24 cellular contexts compared by ENCODE assay signal in the genomic region with DNA sequence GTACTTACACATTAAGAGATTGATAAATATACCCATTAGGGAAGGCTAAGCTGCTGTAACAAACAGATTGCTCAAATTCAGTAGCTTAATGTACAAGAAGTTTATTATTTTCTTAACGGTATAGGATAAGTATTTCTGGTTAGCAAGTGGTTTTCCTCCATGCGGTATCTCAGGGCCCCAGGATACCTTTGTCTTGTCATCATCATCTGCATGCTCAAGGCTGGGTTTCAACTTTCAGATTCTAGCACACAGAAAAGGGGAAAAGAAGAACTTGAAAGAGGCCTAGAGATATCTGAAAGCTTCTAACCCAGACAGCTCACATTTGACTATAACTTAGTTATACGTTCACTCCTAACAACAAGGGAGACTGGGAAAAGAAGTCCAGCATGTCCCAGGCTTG.
"Had no signal": no experiment of that assay in that cellular context is flagged by ENCODE, and none has a peak within 500 bp of the region (broad histone marks: within the 10 kb centered on the region; RNA-seq: fewer than 3 reads in every experiment).

No MANE protein-coding gene starts in this region.

- H3K9me3 ChIP-seq: colonic mucosa, esophagus muscularis mucosa, esophagus squamous epithelium, gastrocnemius medialis had no signal

- H3K27me3 ChIP-seq: colonic mucosa, esophagus muscularis mucosa, esophagus squamous epithelium, foreskin keratinocyte, gastrocnemius medialis, gastroesophageal sphincter, heart left ventricle, heart right ventricle had no signal

- H3K4me3 ChIP-seq: colonic mucosa, coronary artery, dorsolateral prefrontal cortex, esophagus muscularis mucosa, esophagus squamous epithelium, gastrocnemius medialis, gastroesophageal sphincter, heart left ventricle, heart right ventricle had no signal

- H3K27ac ChIP-seq: colonic mucosa, coronary artery, dorsolateral prefrontal cortex, epithelial cell of prostate, esophagus muscularis mucosa, esophagus squamous epithelium, foreskin keratinocyte, gastrocnemius medialis, gastroesophageal sphincter, heart left ventricle, heart right ventricle had no signal

- H3K36me3 ChIP-seq: colonic mucosa, esophagus muscularis mucosa, esophagus squamous epithelium, gastrocnemius medialis, gastroesophageal sphincter, heart left ventricle, heart right ventricle had no signal

- H3K4me1 ChIP-seq: colonic mucosa, esophagus muscularis mucosa, esophagus squamous epithelium, foreskin keratinocyte, gastrocnemius medialis, gastroesophageal sphincter, heart left ventricle, heart right ventricle had no signal

- DNase-seq: colonic mucosa; cortex of kidney; dermis blood vessel endothelial cell; dorsolateral prefrontal cortex; effector CD4-positive, alpha-beta T cell; effector CD8-positive, alpha-beta T cell; effector memory CD4-positive, alpha-beta T cell; effector memory CD8-positive, alpha-beta T cell; endodermal cell; erythroblast; esophagus squamous epithelium; foreskin fibroblast; foreskin keratinocyte; foreskin melanocyte; gastrocnemius medialis; glutamatergic neuron; head of caudate nucleus; heart left ventricle; heart right ventricle had no signal

- ATAC-seq: effector memory CD8-positive, alpha-beta T cell; esophagus mucosa; foreskin keratinocyte; gastrocnemius medialis; gastroesophageal sphincter; heart left ventricle; heart right ventricle had no signal
